Comparison of ENCODE assay signal across 7 cellular contexts in genomic region chr2:199457147-199458016, GRCh38. TPM values are rescaled to one million over a fixed set of nuclear protein-coding genes. Genes with fewer than 3 reads are reported as not detected.
DNase-seq lines count a peak whose midpoint lies in the region; ATAC-seq and TF ChIP-seq lines count a peak whose summit lies in the region.

SATB2 (minus strand) TSS chr2:199457939; CDS start chr2:199456037, 1,902 bp downstream.

- H4K20me1 ChIP-seq in SK-N-SH (ENCODE audit: insufficient read depth), result no peaks in the 10 kb centered on the region

- peaks cover 59 to 77% of the 10 kb centered on the region in 2 donors for H3K27me3 Mint-ChIP-seq in effector memory CD8-positive, alpha-beta T cell
- H3K27me3 Mint-ChIP-seq in naive thymus-derived CD4-positive, alpha-beta T cell, result peaks cover 57 to 77% (median 61%) of the 10 kb centered on the region in 5 donors

- POLR2A ChIA-PET in SK-N-SH (lab: Yijun Ruan, JAX), result no interaction called here
- POLR2A ChIA-PET in naive thymus-derived CD4-positive, alpha-beta T cell (lab: Charles Lee), result no interaction called here

- peaks cover 18% of the 10 kb centered on the region for H3K36me3 Mint-ChIP-seq in effector memory CD8-positive, alpha-beta T cell (ENCODE audit: insufficient read depth)
- peaks cover 0 to 7% (median 0%) of the 10 kb centered on the region in 5 donors for H3K36me3 Mint-ChIP-seq in naive thymus-derived CD4-positive, alpha-beta T cell

- H3K9me3 ChIP-seq in SK-N-SH, result no peaks in the 10 kb centered on the region
- H3K9me3 ChIP-seq in naive thymus-derived CD4-positive, alpha-beta T cell (ENCODE audit: control insufficient read depth in 2 of 3, low read length in 3 of 3), result peaks cover 0 to 8% (median 0%) of the 10 kb centered on the region in 3 experiments

- peak; percentile 23 for ATAC-seq in effector memory CD8-positive, alpha-beta T cell (replicated peaks)
- ATAC-seq in naive thymus-derived CD4-positive, alpha-beta T cell, result peak; percentile 19
- no peak for ATAC-seq in HG03175 (IDR thresholded peaks at IDR 0.05; ENCODE audit: unreplicated experiment)

- H2AFZ ChIP-seq in SK-N-SH (ENCODE audit: low read depth), result peak within 1 kb of the TSS; percentile 94

- H3F3A ChIP-seq in SK-N-SH (replicated peaks; ENCODE audit: insufficient read depth), result peaks cover 8% of the 10 kb centered on the region

- DNase-seq in DMS53 (lab: John Stamatoyannopoulos, UW) (peak; percentile 85), HT1080 (ENCODE audit: low read depth) (peak; percentile 80), SK-N-SH (peak; percentile 47), epidermal melanocyte (ENCODE audit: insufficient read length, low spot score) (no peak)
- DNase-seq in effector memory CD8-positive, alpha-beta T cell, result no peak
- DNase-seq in naive thymus-derived CD4-positive, alpha-beta T cell, result peak in 1 of 9 donors; percentile 18

- H3K4me2 ChIP-seq in SK-N-SH, result peak within 1 kb of the TSS; percentile 93

- H3K4me1 ChIP-seq in SK-N-SH (ENCODE audit: control insufficient read depth in 1 of 2, insufficient read depth in 2 of 2, low read depth in 1 of 2, low read length in 1 of 2), result peaks cover 0 to 9% of the 10 kb centered on the region in 2 experiments; a peak in 1 of 4 replicates
- peaks cover 6 to 18% of the 10 kb centered on the region in 2 donors for H3K4me1 ChIP-seq in naive thymus-derived CD4-positive, alpha-beta T cell (ENCODE audit: control insufficient read depth in 2 of 2, insufficient read depth in 2 of 2, low read length in 2 of 2)

- H3K79me2 ChIP-seq in SK-N-SH (ENCODE audit: insufficient read depth), result no peaks in the 10 kb centered on the region

- H3K27ac Mint-ChIP-seq in effector memory CD8-positive, alpha-beta T cell, result no peak within 1 kb of the TSS
- H3K27ac Mint-ChIP-seq in naive thymus-derived CD4-positive, alpha-beta T cell, result peak within 1 kb of the TSS in 2 of 9 donors; percentile 38 to 68

- no peaks in the 10 kb centered on the region for H3K9me3 Mint-ChIP-seq in effector memory CD8-positive, alpha-beta T cell
- H3K9me3 Mint-ChIP-seq in naive thymus-derived CD4-positive, alpha-beta T cell, result peaks cover 0 to 24% (median 5%) of the 10 kb centered on the region in 11 donors

- intact Hi-C loops in naive thymus-derived CD4-positive, alpha-beta T cell (cut with micrococcal nuclease), result no loop called here

- H3K9ac ChIP-seq in SK-N-SH, result peak within 1 kb of the TSS; percentile 43; the same call in 1 of the 2 replicates

- peak within 1 kb of the TSS; percentile 65 to 87 for H3K4me3 ChIP-seq in SK-N-SH (ENCODE audit: low read depth in 2 of 2, low read length in 1 of 2)
- peak within 1 kb of the TSS; percentile 94 for H3K4me3 ChIP-seq in naive thymus-derived CD4-positive, alpha-beta T cell (ENCODE audit: low read length)

- no peak for TF ChIP-seq CTCF in SK-N-SH (IDR thresholded peaks at IDR 0.05)

- no peak within 1 kb of the TSS for H3K27ac ChIP-seq in SK-N-SH (ENCODE audit: low read depth in 2 of 2, low read length in 1 of 2)
- no peak within 1 kb of the TSS for H3K27ac ChIP-seq in naive thymus-derived CD4-positive, alpha-beta T cell (ENCODE audit: low read depth, low read length)

- H3K27me3 ChIP-seq in SK-N-SH (ENCODE audit: insufficient read depth), result peaks cover 65% of the 10 kb centered on the region
- H3K27me3 ChIP-seq in naive thymus-derived CD4-positive, alpha-beta T cell (ENCODE audit: control insufficient read depth in 2 of 2, insufficient read depth in 2 of 2, low read length in 2 of 2), result peaks cover 12 to 38% of the 10 kb centered on the region in 2 donors

- peak within 1 kb of the TSS; percentile 79 to 89 for H3K4me3 Mint-ChIP-seq in effector memory CD8-positive, alpha-beta T cell
- peak within 1 kb of the TSS; percentile 75 to 98 (median 86) for H3K4me3 Mint-ChIP-seq in naive thymus-derived CD4-positive, alpha-beta T cell

- peaks cover 8 to 12% of the 10 kb centered on the region in 2 donors for H3K4me1 Mint-ChIP-seq in effector memory CD8-positive, alpha-beta T cell (ENCODE audit: low read depth in 2 of 2)
- H3K4me1 Mint-ChIP-seq in naive thymus-derived CD4-positive, alpha-beta T cell, result peaks cover 6 to 39% (median 27%) of the 10 kb centered on the region in 7 donors

- CTCF ChIA-PET in SK-N-SH (lab: Yijun Ruan, JAX), result interaction anchor here (0.7 kb wide), 1 partner anchor 13 kb away, joined by 3 read pairs; no protein-coding TSS in a partner anchor
- CTCF ChIA-PET in naive thymus-derived CD4-positive, alpha-beta T cell (lab: Charles Lee), result no interaction called here

- no peak for TF ChIP-seq EP300 in SK-N-SH (IDR thresholded peaks at IDR 0.05; ENCODE audit: borderline replicate concordance in 1 of 2, low read depth in 1 of 2, low read length in 1 of 2)

- H3K9me2 ChIP-seq in SK-N-SH, result no peaks in the 10 kb centered on the region

- no peak for TF ChIP-seq RAD21 in SK-N-SH (IDR thresholded peaks at IDR 0.05; ENCODE audit: low read length)

- 2% methylated on average over 40 of the region's 61 CpGs for WGBS in SK-N-SH (ENCODE audit: low lambda C conversion rate)

- H3K36me3 ChIP-seq in SK-N-SH (replicated peaks in 1 of 2; ENCODE audit: control insufficient read depth in 1 of 2, insufficient read depth in 2 of 2, low read length in 1 of 2), result no peaks in the 10 kb centered on the region
- peaks cover 0 to 8% (median 0%) of the 10 kb centered on the region in 3 experiments for H3K36me3 ChIP-seq in naive thymus-derived CD4-positive, alpha-beta T cell (ENCODE audit: control insufficient read depth in 2 of 3, insufficient read depth in 3 of 3, low read length in 3 of 3)

TF ChIP-seq in SK-N-SH, 30 proteins besides CTCF, POLR2A, EP300 and RAD21:
- TF ChIP-seq GATA2 (CRISPR knock-in tag; IDR thresholded peaks at IDR 0.05) (no peak), FOSL2 (IDR thresholded peaks at IDR 0.05; ENCODE audit: borderline replicate concordance, low read depth) (peak; percentile 36), RCOR1 (IDR thresholded peaks at IDR 0.05; ENCODE audit: low read length) (no peak), CHD2 (IDR thresholded peaks at IDR 0.05; ENCODE audit: low read length, partially characterized antibody) (no peak), JUND (IDR thresholded peaks at IDR 0.05) (0 out of 2 replicates have a peak, but pooled peaks have one; percentile 9), TCF12 (IDR thresholded peaks at IDR 0.05) (no peak)

RNA-seq across cellular contexts. Expression of gene SATB2, which starts in this region (rescaled TPM):
- 9.2 and 14.5 TPM in 2 replicates for total RNA-seq in HT1080 (2014; rRNA removed; shearing (Covaris generic))
- 6.2 and 7.9 TPM in 2 replicates for polyA plus RNA-seq in HT1080 (2015; cell fraction: cytosol; rRNA removed)
- polyA plus RNA-seq in HT1080 (2015; cell fraction: nucleus; rRNA removed), result 11.9 and 16.3 TPM in 2 replicates
- polyA plus RNA-seq in SK-N-SH (2012; rRNA removed), result 0.06 and 0.13 TPM in 2 replicates
- 0.10 and 0.17 TPM in 2 replicates for polyA plus RNA-seq in SK-N-SH (2012; cell fraction: cytosol; rRNA removed)
- 0.30 and 0.55 TPM in 2 replicates for polyA plus RNA-seq in SK-N-SH (2012; cell fraction: nucleus; rRNA removed)
- under 1 TPM in 3 of 5 experiments, not detected in 2; 0.05 to 0.96 (median 0.32) TPM for total RNA-seq in naive thymus-derived CD4-positive, alpha-beta T cell
- polyA plus RNA-seq in naive thymus-derived CD4-positive, alpha-beta T cell, result not detected

Comparison
In these comparisons a context has a peak if more than half of its experiments do, and no peak if none do; other contexts are left out.
1. Peak in DNase-seq, H3K4me3 ChIP-seq, H3K9ac ChIP-seq and H3K4me2 ChIP-seq in SK-N-SH; RNA of the gene not detected or under 1 TPM.
2. Peak in ATAC-seq and H3K4me3 ChIP-seq in naive thymus-derived CD4-positive, alpha-beta T cell; RNA of the gene not detected or under 1 TPM.
3. DNase-seq: peak in DMS53 (single experiment) and HT1080 (single experiment); none in effector memory CD8-positive, alpha-beta T cell (0 of 3) and epidermal melanocyte (single experiment).